10 cellular contexts compared by ENCODE assay signal in genomic region chr22:42938449-42938848, GRCh38.
DNase-seq lines count a peak whose midpoint lies in the region; ATAC-seq and TF ChIP-seq lines count a peak whose summit lies in the region.
"Had no signal": no experiment of that assay in that cellular context is flagged by ENCODE, and none has a peak within 500 bp of the region (broad histone marks: within the 10 kb centered on the region; RNA-seq: fewer than 3 reads in every experiment).

No MANE protein-coding gene starts in this region.

- peak overlapping the region in 1 of 10 donors; percentile 47 for H3K27ac Mint-ChIP-seq in naive thymus-derived CD8-positive, alpha-beta T cell
- H3K27ac Mint-ChIP-seq: activated naive CD4-positive, alpha-beta T cell treated with anti-CD3 and anti-CD28 coated beads, Interleukin-2, amount 50 U/mL, for 24 hours had no signal

- no peak for TF ChIP-seq CTCF in Peyer's patch (IDR thresholded peaks at IDR 0.05)
- no peak for TF ChIP-seq CTCF in tibial artery (IDR thresholded peaks at IDR 0.05)
- TF ChIP-seq CTCF in mucosa of descending colon (IDR thresholded peaks at IDR 0.05), result no peak

- no peaks in the 10 kb centered on the region for H3K9me3 Mint-ChIP-seq in naive thymus-derived CD8-positive, alpha-beta T cell
- H3K9me3 Mint-ChIP-seq: activated naive CD4-positive, alpha-beta T cell treated with anti-CD3 and anti-CD28 coated beads, Interleukin-2, amount 50 U/mL, for 24 hours; CD4-positive, alpha-beta memory T cell had no signal

- peaks cover 0 to 14% (median 11%) of the 10 kb centered on the region in 3 donors for H3K36me3 Mint-ChIP-seq in naive thymus-derived CD8-positive, alpha-beta T cell

- H3K4me3 ChIP-seq in Peyer's patch (no peak overlapping the region), muscle layer of colon (ENCODE audit: low read depth in 1 of 2, low read length in 2 of 2) (no peak overlapping the region), tibial artery (no peak overlapping the region), mucosa of descending colon (no peak overlapping the region)

- DNase-seq in Peyer's patch, result peak in 1 of 3 donors; percentile 27
- no peak for DNase-seq in epithelial cell of prostate (ENCODE audit: low read depth, low spot score)
- peak in 1 of 2 donors; percentile 72 for DNase-seq in tibial artery
- DNase-seq in naive thymus-derived CD8-positive, alpha-beta T cell, result no peak
- no peak for DNase-seq in mucosa of descending colon
- DNase-seq in NCI-H2029 (lab: John Stamatoyannopoulos, UW), result no peak
- DNase-seq: CD4-positive, alpha-beta memory T cell had no signal

- POLR2A ChIA-PET in naive thymus-derived CD8-positive, alpha-beta T cell (lab: Charles Lee), result no interaction called here

- H3K27me3 ChIP-seq in Peyer's patch (no peaks in the 10 kb centered on the region), muscle layer of colon (ENCODE audit: control insufficient read depth in 1 of 2, insufficient read depth in 2 of 2, low read length in 2 of 2) (no peaks in the 10 kb centered on the region), tibial artery (no peaks in the 10 kb centered on the region)

- no peaks in the 10 kb centered on the region for H3K9me3 ChIP-seq in Peyer's patch
- H3K9me3 ChIP-seq in muscle layer of colon (ENCODE audit: low read length), result no peaks in the 10 kb centered on the region
- no peaks in the 10 kb centered on the region for H3K9me3 ChIP-seq in tibial artery
- H3K9me3 ChIP-seq in mucosa of descending colon, result no peaks in the 10 kb centered on the region

- peaks cover 41 to 68% (median 62%) of the 10 kb centered on the region in 4 donors for H3K4me1 Mint-ChIP-seq in naive thymus-derived CD8-positive, alpha-beta T cell

- intact Hi-C loops in tibial artery (cut with DNase I; ENCODE audit: low total_unique reads), result no loop called here
- intact Hi-C loops in mucosa of descending colon (cut with DNase I, micrococcal nuclease), result no loop called here

- H3K27ac ChIP-seq in Peyer's patch, result peak overlapping the region in 3 of 4 donors; percentile 65 to 93 (median 70)
- peak overlapping the region; percentile 75 for H3K27ac ChIP-seq in epithelial cell of prostate
- H3K27ac ChIP-seq in muscle layer of colon (ENCODE audit: low read depth, low read length), result peak overlapping the region; percentile 89
- peak overlapping the region; percentile 95 to 96 for H3K27ac ChIP-seq in tibial artery

- H3K4me1 ChIP-seq in Peyer's patch (peaks cover 0 to 71% (median 31%) of the 10 kb centered on the region in 4 donors), muscle layer of colon (ENCODE audit: insufficient read depth, low read length) (peaks cover 71% of the 10 kb centered on the region), tibial artery (peaks cover 7 to 98% (median 94%) of the 10 kb centered on the region in 4 donors), mucosa of descending colon (ENCODE audit: low read depth) (peaks cover 53% of the 10 kb centered on the region)

- no peaks in the 10 kb centered on the region for H3K27me3 Mint-ChIP-seq in naive thymus-derived CD8-positive, alpha-beta T cell
- H3K27me3 Mint-ChIP-seq: activated naive CD4-positive, alpha-beta T cell treated with anti-CD3 and anti-CD28 coated beads, Interleukin-2, amount 50 U/mL, for 24 hours; CD4-positive, alpha-beta memory T cell had no signal

- TF ChIP-seq POLR2A in Peyer's patch (IDR thresholded peaks at IDR 0.05), result no peak

- no peak overlapping the region for H3K9ac ChIP-seq in muscle layer of colon (ENCODE audit: low read length)

- H3K36me3 ChIP-seq in Peyer's patch (no peaks in the 10 kb centered on the region), muscle layer of colon (ENCODE audit: insufficient read depth, low read length) (no peaks in the 10 kb centered on the region), tibial artery (no peaks in the 10 kb centered on the region), mucosa of descending colon (ENCODE audit: low read depth) (no peaks in the 10 kb centered on the region)

- H3K4me3 Mint-ChIP-seq in naive thymus-derived CD8-positive, alpha-beta T cell, result no peak overlapping the region
- H3K4me3 Mint-ChIP-seq: activated naive CD4-positive, alpha-beta T cell treated with anti-CD3 and anti-CD28 coated beads, Interleukin-2, amount 50 U/mL, for 24 hours; CD4-positive, alpha-beta memory T cell had no signal

- ATAC-seq in naive thymus-derived CD8-positive, alpha-beta T cell, result no peak
- ATAC-seq in mucosa of descending colon (no peak), GM21447 (IDR thresholded peaks at IDR 0.05; ENCODE audit: unreplicated experiment) (no peak)
